In the genomic region with DNA sequence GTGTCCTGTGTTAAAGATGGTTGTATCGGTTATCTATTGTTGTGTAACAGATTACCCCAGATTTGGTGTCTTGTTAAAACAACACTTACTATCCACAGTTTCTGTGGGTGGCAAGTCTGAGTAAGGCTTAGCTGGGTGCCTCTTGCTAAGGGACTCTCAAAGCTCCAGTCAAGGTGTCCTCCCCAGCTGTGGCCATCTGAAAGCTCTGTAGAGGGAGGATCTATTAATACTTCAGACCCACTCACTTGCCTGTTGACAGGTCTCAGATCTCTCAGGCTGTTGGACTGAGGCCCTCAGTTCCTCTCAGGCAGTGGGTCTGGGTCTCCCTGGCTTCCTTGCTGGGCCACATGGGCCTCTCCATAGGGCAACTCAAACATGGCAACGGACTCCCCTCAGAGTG, we compare ENCODE assay signal across 20 cellular contexts. TPM values are rescaled to one million over a fixed set of nuclear protein-coding genes. Genes with fewer than 3 reads are reported as not detected.
DNase-seq lines count a peak whose midpoint lies in the region; ATAC-seq lines count a peak whose summit lies in the region.
"Had no signal": no experiment of that assay in that cellular context is flagged by ENCODE, and none has a peak within 500 bp of the region (broad histone marks: within the 10 kb centered on the region; RNA-seq: fewer than 3 reads in every experiment).

No MANE protein-coding gene starts in this region.

- H3K4me3 Mint-ChIP-seq in T-cell = no peak overlapping the region
- H3K4me3 Mint-ChIP-seq: neural progenitor cell had no signal

- H3K27me3 ChIP-seq in BLaER1 = no peaks in the 10 kb centered on the region
- H3K27me3 ChIP-seq: cardiac muscle cell, heart right ventricle, neural progenitor cell, vagina had no signal

- CTCF ChIA-PET in T-cell (lab: Charles Lee) = no interaction called here

- H4K20me1 ChIP-seq in BLaER1 = peaks cover 100% of the 10 kb centered on the region

- no peaks in the 10 kb centered on the region for H3K27me3 Mint-ChIP-seq in T-cell

- peaks cover 43 to 70% (median 67%) of the 10 kb centered on the region in 3 donors for H3K4me1 Mint-ChIP-seq in T-cell

- peak overlapping the region; percentile 41 to 52 for H3K27ac Mint-ChIP-seq in T-cell
- no peak overlapping the region for H3K27ac Mint-ChIP-seq in activated naive CD4-positive, alpha-beta T cell treated with anti-CD3 and anti-CD28 coated beads, Interleukin-2, amount 50 U/mL, for 72 hours
- H3K27ac Mint-ChIP-seq: neural progenitor cell had no signal

- ATAC-seq in GM19023 (IDR thresholded peaks at IDR 0.05; ENCODE audit: unreplicated experiment) (peak; percentile 81), HG02840 (IDR thresholded peaks at IDR 0.05; ENCODE audit: low FRiP score, unreplicated experiment) (peak; percentile 71), T-cell (replicated peaks in 1 of 4) (no peak)
- no peak for ATAC-seq in activated naive CD4-positive, alpha-beta T cell treated with anti-CD3 and anti-CD28 coated beads, Interleukin-2, amount 50 U/mL, for 72 hours

- DNase-seq in T-cell = no peak
- no peak for DNase-seq in activated naive CD4-positive, alpha-beta T cell treated with anti-CD3 and anti-CD28 coated beads, Interleukin-2, amount 50 U/mL, for 72 hours (ENCODE audit: low spot score in 2 of 2)
- DNase-seq in posterior cingulate gyrus = no peak
- no peak for DNase-seq in NCI-H2171 treated with DMSO at 0.1 percent for 48 hours (lab: John Stamatoyannopoulos, UW)
- no peak for DNase-seq in cortex of kidney (lab: John Stamatoyannopoulos, UW)
- DNase-seq: ACHN; activated CD4-positive, alpha-beta T cell treated with anti-CD3 and anti-CD28 coated beads, Interleukin-2, amount 50 U/mL, for 4 hours; activated T-cell treated with anti-CD3 and anti-CD28 coated beads, Interleukin-2, amount 50 U/mL, for 48 hours; effector CD4-positive, alpha-beta T cell; heart right ventricle; islet precursor cell; MV-4-11; NCI-H69; T1000 had no signal

- no peak overlapping the region for H3K9ac ChIP-seq in BLaER1
- H3K9ac ChIP-seq: neural progenitor cell had no signal

- H3K36me3 Mint-ChIP-seq in T-cell = peaks cover 67% of the 10 kb centered on the region
- H3K36me3 Mint-ChIP-seq in activated naive CD4-positive, alpha-beta T cell treated with anti-CD3 and anti-CD28 coated beads, Interleukin-2, amount 50 U/mL, for 72 hours = peaks cover 42 to 90% of the 10 kb centered on the region in 2 donors

- peaks cover 99% of the 10 kb centered on the region for H3K36me3 ChIP-seq in BLaER1
- H3K36me3 ChIP-seq: cardiac muscle cell, neural progenitor cell, vagina had no signal

- intact Hi-C loops in posterior cingulate gyrus (cut with DNase I) = no loop called here

- POLR2A ChIA-PET in T-cell (lab: Charles Lee) = no interaction called here

- H3K4me1 ChIP-seq in BLaER1 = peaks cover 53% of the 10 kb centered on the region
- H3K4me1 ChIP-seq: neural progenitor cell had no signal

- peaks cover 6 to 10% (median 7%) of the 10 kb centered on the region in 3 donors for H3K9me3 Mint-ChIP-seq in T-cell
- H3K9me3 Mint-ChIP-seq in activated naive CD4-positive, alpha-beta T cell treated with anti-CD3 and anti-CD28 coated beads, Interleukin-2, amount 50 U/mL, for 72 hours = peaks cover 5 to 7% of the 10 kb centered on the region in 2 donors

- peak overlapping the region; percentile 21; the same call in 1 of the 2 replicates for H3K4me2 ChIP-seq in BLaER1
- H3K4me2 ChIP-seq: neural progenitor cell had no signal

- H3K9me3 ChIP-seq in BLaER1 = peaks cover 30% of the 10 kb centered on the region
- H3K9me3 ChIP-seq: vagina had no signal

- no peak overlapping the region for H3K4me3 ChIP-seq in BLaER1
- H3K4me3 ChIP-seq: cardiac muscle cell, heart right ventricle, neural progenitor cell, vagina had no signal

- H3K27ac ChIP-seq in BLaER1 = peak overlapping the region; percentile 16; the same call in 1 of the 2 replicates
- H3K27ac ChIP-seq: cardiac muscle cell, heart right ventricle, neural progenitor cell, vagina had no signal

RNA-seq across cellular contexts. Expression of gene ARID5B, which starts 19.6 kb away (rescaled TPM):
- total RNA-seq in T-cell = 10 to 100 TPM; 34.0 to 75.5 (median 42.5) TPM
- 10 to 100 TPM; 52.1 to 95.4 TPM for total RNA-seq in activated naive CD4-positive, alpha-beta T cell treated with anti-CD3 and anti-CD28 coated beads, Interleukin-2, amount 50 U/mL, for 72 hours

Comparison
In these comparisons a context has a peak if more than half of its experiments do, and no peak if none do; other contexts are left out.
1. ATAC-seq: peak in GM19023 (single experiment) and HG02840 (single experiment); none in T-cell (0 of 4) and activated naive CD4-positive, alpha-beta T cell treated with anti-CD3 and anti-CD28 coated beads, Interleukin-2, amount 50 U/mL, for 72 hours (0 of 2).
2. H3K27ac Mint-ChIP-seq: peak in T-cell (2 of 2); none in activated naive CD4-positive, alpha-beta T cell treated with anti-CD3 and anti-CD28 coated beads, Interleukin-2, amount 50 U/mL, for 72 hours (0 of 2).